ENCODE assay signal across 26 cellular contexts in the genomic region with DNA sequence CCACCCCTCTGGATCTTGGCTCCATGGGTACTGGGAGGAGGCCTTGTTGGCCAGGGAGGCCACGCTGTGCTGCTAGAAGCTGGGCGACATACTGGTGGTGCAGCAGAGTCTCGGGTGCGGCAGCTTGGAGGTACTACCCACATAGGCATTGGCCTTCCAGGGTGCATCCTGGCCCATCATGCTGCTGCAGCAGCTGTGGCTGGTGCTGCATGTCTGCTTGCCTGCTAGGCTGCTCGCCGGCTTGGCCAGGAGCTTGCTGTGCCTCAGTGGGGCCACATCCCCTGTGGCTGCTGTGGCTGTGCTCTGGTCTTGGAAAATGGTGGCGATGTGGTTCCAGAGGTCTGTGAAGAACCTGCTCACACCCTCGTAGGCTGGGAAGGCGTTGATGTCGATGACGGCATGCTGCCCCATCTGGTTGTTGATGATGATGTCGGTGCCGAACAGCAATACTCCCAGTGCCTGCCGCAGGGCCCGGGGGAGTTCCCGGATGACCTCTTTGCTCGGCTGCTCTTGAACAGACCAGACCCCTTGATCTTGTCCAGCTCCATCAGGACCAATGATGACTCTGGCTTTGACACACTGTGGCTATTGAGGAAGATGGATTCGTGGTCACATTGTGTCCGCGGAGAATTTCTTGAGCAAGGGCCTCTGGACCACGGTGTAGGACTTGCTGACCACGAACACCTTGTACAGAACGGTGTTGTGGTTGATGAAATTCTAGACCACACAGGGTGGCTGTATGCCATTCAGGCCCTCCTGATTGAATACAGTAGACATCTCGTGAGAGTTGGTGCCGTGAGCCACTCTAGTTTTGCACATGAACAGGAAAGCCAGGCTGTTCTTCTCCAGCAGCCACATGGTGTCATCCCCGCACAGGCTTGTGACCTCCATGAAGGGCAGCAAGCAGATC.
"Had no signal": no experiment of that assay in that cellular context is flagged by ENCODE, and none has a peak within 500 bp of the region (broad histone marks: within the 10 kb centered on the region; RNA-seq: fewer than 3 reads in every experiment).

No MANE protein-coding gene starts in this region.

- H3K4me3 Mint-ChIP-seq: activated CD4-positive, alpha-beta memory T cell treated with anti-CD3 and anti-CD28 coated beads for 36 hours; activated naive CD8-positive, alpha-beta T cell; activated T-helper 1 cell treated with anti-CD3 and anti-CD28 coated beads, Interleukin-12 subunit alpha, Interleukin-12 subunit beta, Interleukin-2, Interleukin-4 antibody, amounts not matched to agents 30 ng/mL and 10 ng/mL and 1 ng/mL, durations not matched to agents 14 hours and 24 hours and 36 hours; brain; neural progenitor cell; T-helper 2 cell treated with Interferon-gamma antibody and Interleukin-4, amounts not matched to agents 5 μg/mL and 100 μg/mL, for 36 hours had no signal

- H3K27me3 ChIP-seq: foreskin keratinocyte, neural progenitor cell, ovary, tibial nerve had no signal

- H3K36me3 ChIP-seq: neural progenitor cell, ovary had no signal

- H3K27me3 Mint-ChIP-seq: activated CD4-positive, alpha-beta memory T cell treated with anti-CD3 and anti-CD28 coated beads for 36 hours; activated naive CD8-positive, alpha-beta T cell had no signal

- H3K4me1 Mint-ChIP-seq: brain, neural progenitor cell had no signal

- H3K4me1 ChIP-seq: foreskin keratinocyte, neural progenitor cell, tibial nerve had no signal

- H3K4me3 ChIP-seq: dorsolateral prefrontal cortex, lung, neural progenitor cell, ovary, tibial nerve had no signal

- H3K9me3 Mint-ChIP-seq: activated CD4-positive, alpha-beta memory T cell treated with anti-CD3 and anti-CD28 coated beads for 36 hours; activated T-helper 1 cell treated with anti-CD3 and anti-CD28 coated beads, Interleukin-12 subunit alpha, Interleukin-12 subunit beta, Interleukin-2, Interleukin-4 antibody, amounts not matched to agents 30 ng/mL and 10 ng/mL and 1 ng/mL, durations not matched to agents 14 hours and 24 hours and 36 hours; T-helper 2 cell treated with Interferon-gamma antibody and Interleukin-4, amounts not matched to agents 5 μg/mL and 100 μg/mL, for 36 hours had no signal

- H3K9me3 ChIP-seq: ovary, tibial nerve had no signal

- DNase-seq: activated CD4-positive, alpha-beta memory T cell treated with anti-CD3 and anti-CD28 coated beads for 36 hours; activated CD4-positive, alpha-beta T cell treated with anti-CD3 and anti-CD28 coated beads for 4 hours; activated T-cell treated with anti-CD3 and anti-CD28 coated beads for 4 hours; amniotic stem cell; central memory CD4-positive, alpha-beta T cell; foreskin keratinocyte; glutamatergic neuron; hippocampal formation; midbrain; ovary; stimulated activated CD4-positive, alpha-beta T cell treated with anti-CD3 and anti-CD28 coated beads, Interleukin-12 subunit alpha, Interleukin-12 subunit beta, amount 100 ng/mL, for 4 hours; stimulated activated CD4-positive, alpha-beta T cell treated with anti-CD3 and anti-CD28 coated beads, Interleukin-1b, Interleukin-23, amount 100 ng/mL, for 48 hours; stimulated activated CD8-positive, alpha-beta memory T cell treated with anti-CD3 and anti-CD28 coated beads, Interleukin-4, amount 100 ng/mL, for 48 hours; stimulated activated naive CD4-positive, alpha-beta T cell treated with Interleukin-2 at 50 U/mL for 16 hours had no signal

- H3K27ac Mint-ChIP-seq: activated CD4-positive, alpha-beta memory T cell treated with anti-CD3 and anti-CD28 coated beads for 36 hours; activated naive CD8-positive, alpha-beta T cell; activated T-helper 1 cell treated with anti-CD3 and anti-CD28 coated beads, Interleukin-12 subunit alpha, Interleukin-12 subunit beta, Interleukin-2, Interleukin-4 antibody, amounts not matched to agents 30 ng/mL and 10 ng/mL and 1 ng/mL, durations not matched to agents 14 hours and 24 hours and 36 hours; brain; neural progenitor cell; T-helper 2 cell treated with Interferon-gamma antibody and Interleukin-4, amounts not matched to agents 5 μg/mL and 100 μg/mL, for 36 hours had no signal

- H3K27ac ChIP-seq: dorsolateral prefrontal cortex, foreskin keratinocyte, neural progenitor cell, ovary, tibial nerve had no signal

- FAIRE-seq: colon, keratinocyte, TTC549, urothelium cell line had no signal

- H3K36me3 Mint-ChIP-seq: activated naive CD8-positive, alpha-beta T cell had no signal

- ATAC-seq: foreskin keratinocyte had no signal
